Comparison of ENCODE assay signal across 16 cellular contexts in genomic region chr2:99348173-99348572, GRCh38. TPM values are rescaled to one million over a fixed set of nuclear protein-coding genes. Genes with fewer than 3 reads are reported as not detected.
DNase-seq lines count a peak whose midpoint lies in the region; ATAC-seq and TF ChIP-seq lines count a peak whose summit lies in the region.
"Had no signal": no experiment of that assay in that cellular context is flagged by ENCODE, and none has a peak within 500 bp of the region (broad histone marks: within the 10 kb centered on the region; RNA-seq: fewer than 3 reads in every experiment).

No MANE protein-coding gene starts in this region.

- H3K4me1 ChIP-seq in CD8-positive, alpha-beta memory T cell (ENCODE audit: insufficient read depth, low read length), result peaks cover 39% of the 10 kb centered on the region

- H3K27ac ChIP-seq in CD8-positive, alpha-beta memory T cell (ENCODE audit: low read depth, low read length), result no peak overlapping the region
- H3K27ac ChIP-seq: foreskin keratinocyte, ovary, Peyer's patch had no signal

- no peak for DNase-seq in CD8-positive, alpha-beta memory T cell
- DNase-seq in activated naive CD8-positive, alpha-beta T cell treated with anti-CD3 and anti-CD28 coated beads, Interleukin-2, amount 10 ng/mL, durations not matched to agents 7 days and 5 days, result no peak
- DNase-seq in omental fat pad (ENCODE audit: low spot score), result no peak
- no peak for DNase-seq in NCI-H1105 treated with DMSO at 0.1 percent for 48 hours (lab: John Stamatoyannopoulos, UW)
- DNase-seq: C1 segment of cervical spinal cord, foreskin keratinocyte, NCI-H1092 treated with DMSO at 0.1 percent for 48 hours, NCI-H446 treated with DMSO at 0.1 percent for 48 hours, ovary, Peyer's patch had no signal

- no peak for TF ChIP-seq CTCF in omental fat pad (IDR thresholded peaks at IDR 0.05)

- peaks cover 0 to 11% (median 3%) of the 10 kb centered on the region in 3 donors for H3K36me3 Mint-ChIP-seq in CD8-positive, alpha-beta memory T cell
- peaks cover 5% of the 10 kb centered on the region for H3K36me3 Mint-ChIP-seq in activated naive CD8-positive, alpha-beta T cell treated with anti-CD3 and anti-CD28 coated beads, Interleukin-2, amount 10 ng/mL, durations not matched to agents 7 days and 5 days

- H3K4me1 Mint-ChIP-seq in CD8-positive, alpha-beta memory T cell, result peaks cover 48 to 83% (median 62%) of the 10 kb centered on the region in 3 donors
- peaks cover 30% of the 10 kb centered on the region for H3K4me1 Mint-ChIP-seq in activated naive CD8-positive, alpha-beta T cell treated with anti-CD3 and anti-CD28 coated beads, Interleukin-2, amount 10 ng/mL, durations not matched to agents 7 days and 5 days

- no peaks in the 10 kb centered on the region for H3K9me3 ChIP-seq in CD8-positive, alpha-beta memory T cell (ENCODE audit: low read length)
- H3K9me3 ChIP-seq: ovary, Peyer's patch had no signal

- CTCF ChIA-PET in CD8-positive, alpha-beta memory T cell (lab: Charles Lee), result interaction anchor here (1.6 kb wide), 1 partner anchor 142 kb away, joined by 3 read pairs; the partner anchor contains the start of gene REV1

- peak overlapping the region; percentile 11 to 88 (median 38) for H3K27ac Mint-ChIP-seq in CD8-positive, alpha-beta memory T cell
- H3K27ac Mint-ChIP-seq in activated naive CD8-positive, alpha-beta T cell treated with anti-CD3 and anti-CD28 coated beads, Interleukin-2, amount 10 ng/mL, durations not matched to agents 7 days and 5 days, result no peak overlapping the region
- H3K27ac Mint-ChIP-seq: T-helper 2 cell treated with Interferon-gamma antibody and Interleukin-4, amounts not matched to agents 5 μg/mL and 100 μg/mL, for 36 hours had no signal

- no peaks in the 10 kb centered on the region for H3K27me3 Mint-ChIP-seq in CD8-positive, alpha-beta memory T cell
- H3K27me3 Mint-ChIP-seq in activated naive CD8-positive, alpha-beta T cell treated with anti-CD3 and anti-CD28 coated beads, Interleukin-2, amount 10 ng/mL, durations not matched to agents 7 days and 5 days, result no peaks in the 10 kb centered on the region

- no peaks in the 10 kb centered on the region for H3K9me3 Mint-ChIP-seq in CD8-positive, alpha-beta memory T cell
- no peaks in the 10 kb centered on the region for H3K9me3 Mint-ChIP-seq in activated naive CD8-positive, alpha-beta T cell treated with anti-CD3 and anti-CD28 coated beads, Interleukin-2, amount 10 ng/mL, durations not matched to agents 7 days and 5 days
- H3K9me3 Mint-ChIP-seq: T-helper 2 cell treated with Interferon-gamma antibody and Interleukin-4, amounts not matched to agents 5 μg/mL and 100 μg/mL, for 36 hours had no signal

- peak; percentile 53 for ATAC-seq in GM18520 (IDR thresholded peaks at IDR 0.05; ENCODE audit: unreplicated experiment)
- peak; percentile 72 for ATAC-seq in HG03432 (IDR thresholded peaks at IDR 0.05; ENCODE audit: unreplicated experiment)
- peak; percentile 14 for ATAC-seq in activated naive CD8-positive, alpha-beta T cell treated with anti-CD3 and anti-CD28 coated beads, Interleukin-2, amount 10 ng/mL, durations not matched to agents 7 days and 5 days (ENCODE audit: low read depth)
- ATAC-seq in omental fat pad (ENCODE audit: low FRiP score), result no peak
- ATAC-seq in GM18498 (IDR thresholded peaks at IDR 0.05; ENCODE audit: unreplicated experiment), result no peak
- ATAC-seq in HG02981 (IDR thresholded peaks at IDR 0.05; ENCODE audit: unreplicated experiment), result no peak
- ATAC-seq: foreskin keratinocyte had no signal

- POLR2A ChIA-PET in CD8-positive, alpha-beta memory T cell (lab: Charles Lee), result interaction anchor here (0.7 kb wide), 1 partner anchor 12 kb away, joined by 4 read pairs; the partner anchor contains the start of gene TXNDC9
- POLR2A ChIA-PET in activated naive CD8-positive, alpha-beta T cell treated with anti-CD3 and anti-CD28 coated beads, Interleukin-2, amount 10 ng/mL, durations not matched to agents 7 days and 5 days (lab: Charles Lee), result no interaction called here

- peak overlapping the region in 1 of 7 donors; percentile 6 for H3K4me3 Mint-ChIP-seq in CD8-positive, alpha-beta memory T cell
- no peak overlapping the region for H3K4me3 Mint-ChIP-seq in activated naive CD8-positive, alpha-beta T cell treated with anti-CD3 and anti-CD28 coated beads, Interleukin-2, amount 10 ng/mL, durations not matched to agents 7 days and 5 days
- H3K4me3 Mint-ChIP-seq: T-helper 2 cell treated with Interferon-gamma antibody and Interleukin-4, amounts not matched to agents 5 μg/mL and 100 μg/mL, for 36 hours had no signal

- no peaks in the 10 kb centered on the region for H3K27me3 ChIP-seq in CD8-positive, alpha-beta memory T cell (ENCODE audit: insufficient read depth, low read length, poor library complexity, severe bottlenecking)
- H3K27me3 ChIP-seq: foreskin keratinocyte, ovary, Peyer's patch had no signal

- H3K4me3 ChIP-seq in CD8-positive, alpha-beta memory T cell (ENCODE audit: low read length), result no peak overlapping the region
- H3K4me3 ChIP-seq: ovary, Peyer's patch had no signal

- H3K36me3 ChIP-seq in CD8-positive, alpha-beta memory T cell (ENCODE audit: insufficient read depth, low read length), result no peaks in the 10 kb centered on the region
- H3K36me3 ChIP-seq: ovary, Peyer's patch had no signal

RNA-seq across cellular contexts. Expression of gene EIF5B, which starts 11.0 kb away (rescaled TPM):
- total RNA-seq in CD8-positive, alpha-beta memory T cell, result 10 to 100 TPM; 82.8 to 96.2 TPM
- polyA plus RNA-seq in CD8-positive, alpha-beta memory T cell, result 18.1 TPM
- 10 to 100 TPM; 40.3 to 40.9 TPM for total RNA-seq in activated naive CD8-positive, alpha-beta T cell treated with anti-CD3 and anti-CD28 coated beads, Interleukin-2, amount 10 ng/mL, durations not matched to agents 7 days and 5 days
- 10 to 100 TPM; 30.1 to 78.1 (median 36.4) TPM for total RNA-seq in omental fat pad

RNA-seq across cellular contexts. Expression of gene TXNDC9, which starts 12.0 kb away (rescaled TPM):
- 10 to 100 TPM; 32.9 to 34.1 TPM for total RNA-seq in CD8-positive, alpha-beta memory T cell
- polyA plus RNA-seq in CD8-positive, alpha-beta memory T cell, result 51.3 TPM
- 10 to 100 TPM; 26.9 to 32.2 TPM for total RNA-seq in activated naive CD8-positive, alpha-beta T cell treated with anti-CD3 and anti-CD28 coated beads, Interleukin-2, amount 10 ng/mL, durations not matched to agents 7 days and 5 days
- 10 to 100 TPM; 27.6 to 46.5 (median 35.4) TPM for total RNA-seq in omental fat pad

RNA-seq across cellular contexts. Expression of gene LYG1, which starts 47.2 kb away (rescaled TPM):
- total RNA-seq in CD8-positive, alpha-beta memory T cell, result 1 to 10 TPM; 1.0 to 1.1 TPM
- polyA plus RNA-seq in CD8-positive, alpha-beta memory T cell, result not detected
- 1 to 10 TPM; 2.4 to 2.5 TPM for total RNA-seq in activated naive CD8-positive, alpha-beta T cell treated with anti-CD3 and anti-CD28 coated beads, Interleukin-2, amount 10 ng/mL, durations not matched to agents 7 days and 5 days
- 1 to 10 TPM in 3 of 4 donors, not detected in 1; 1.0 to 1.1 (median 1.1) TPM for total RNA-seq in omental fat pad
- total RNA-seq: HT1080 had no signal

Comparison
In these comparisons a context has a peak if more than half of its experiments do, and no peak if none do; other contexts are left out.
1. ATAC-seq: peak in GM18520 (single experiment), HG03432 (single experiment) and activated naive CD8-positive, alpha-beta T cell treated with anti-CD3 and anti-CD28 coated beads, Interleukin-2, amount 10 ng/mL, durations not matched to agents 7 days and 5 days (single experiment); none in omental fat pad (single experiment), GM18498 (single experiment) and HG02981 (single experiment).